3 cellular contexts compared by ENCODE assay signal in genomic region chr12:50079771-50080170, GRCh38.
TF ChIP-seq lines count a peak whose summit lies in the region.

No MANE protein-coding gene starts in this region.

TF ChIP-seq in A549, 52 proteins besides CTCF, POLR2A, EP300 and RAD21:
- peak; percentile 36; the same call in 1 of the 2 replicates for TF ChIP-seq REST (IDR thresholded peaks at IDR 0.05)
- TF ChIP-seq MAFK (IDR thresholded peaks at IDR 0.05; ENCODE audit: partially characterized antibody) = no peak
TF ChIP-seq in A549: peak in this region for 1.

TF ChIP-seq in HEK293, 187 proteins besides CTCF, POLR2A, EP300 and RAD21:
- TF ChIP-seq ZNF423 (tag by site-specific recombination; IDR thresholded peaks at IDR 0.05) = no peak
- no peak for TF ChIP-seq ZNF280D (tag by site-specific recombination; IDR thresholded peaks at IDR 0.05)
- TF ChIP-seq ZSCAN18 (tag by site-specific recombination; IDR thresholded peaks at IDR 0.05) = no peak
- TF ChIP-seq REST (tag by site-specific recombination; IDR thresholded peaks at IDR 0.05) = peak; percentile 92
- TF ChIP-seq IKZF3 (tag by site-specific recombination; IDR thresholded peaks at IDR 0.05) = no peak

TF ChIP-seq in K562, 482 proteins besides CTCF, POLR2A, EP300 and RAD21:
- TF ChIP-seq EHMT2 (IDR thresholded peaks at IDR 0.05) (peak; percentile 62; the same call in 1 of the 2 replicates), MIER1 (IDR thresholded peaks at IDR 0.05; ENCODE audit: low read depth) (0 out of 2 replicates have a peak, but pooled peaks have one; percentile 28), ADNP (tag; IDR thresholded peaks at IDR 0.05) (no peak)
